ENCODE assay signal across 9 cellular contexts in the genomic region with DNA sequence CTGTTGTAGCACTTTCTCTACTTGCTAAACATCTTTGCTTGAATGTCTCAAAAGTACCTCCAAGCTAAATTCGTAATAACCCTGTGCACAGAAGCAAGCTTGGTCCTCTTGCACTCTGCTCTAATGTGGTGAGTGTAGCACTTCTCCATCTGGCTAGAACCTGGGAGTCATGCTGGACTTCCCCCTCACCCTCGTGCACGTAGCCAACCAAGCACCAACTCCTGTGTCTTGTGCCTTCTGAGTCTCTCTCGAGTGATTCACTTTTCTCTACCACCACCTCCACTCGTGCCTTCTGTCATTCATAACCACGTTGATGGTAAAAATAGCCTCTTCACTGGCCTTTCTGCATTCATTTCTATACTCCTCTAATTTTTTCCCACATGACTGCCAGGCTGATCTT.
DNase-seq lines count a peak whose midpoint lies in the region; ATAC-seq and TF ChIP-seq lines count a peak whose summit lies in the region.
"Had no signal": no experiment of that assay in that cellular context is flagged by ENCODE, and none has a peak within 500 bp of the region (broad histone marks: within the 10 kb centered on the region; RNA-seq: fewer than 3 reads in every experiment).

No MANE protein-coding gene starts in this region.

- no peaks in the 10 kb centered on the region for H3K36me3 Mint-ChIP-seq in osteocyte (ENCODE audit: unreplicated experiment)

- H3K9me2 ChIP-seq in PC-3 (replicated peaks; ENCODE audit: low read length) = no peaks in the 10 kb centered on the region

- BruUV-seq in PC-3 (replicated peaks; lab: Mats Ljungman, UMichigan) = no TSS peak

- H3K27me3 Mint-ChIP-seq in osteocyte (ENCODE audit: unreplicated experiment) = no peaks in the 10 kb centered on the region

- H3K27ac ChIP-seq in PC-3 (ENCODE audit: low read length) (no peak overlapping the region), suprapubic skin (no peak overlapping the region)

- H3K9me3 ChIP-seq in PC-3 (ENCODE audit: low read length) (no peaks in the 10 kb centered on the region), suprapubic skin (no peaks in the 10 kb centered on the region)

- CTCF ChIA-PET in PC-3 (lab: Charles Lee) = interaction anchor here (1.3 kb wide), 1 partner anchor 21 kb away, joined by 6 read pairs; no protein-coding TSS in a partner anchor

- DNase-seq in PC-3 (no peak), osteocyte (ENCODE audit: extremely low spot score, unreplicated experiment) (no peak), H4 (ENCODE audit: low spot score) (no peak), NCI-H187 (lab: John Stamatoyannopoulos, UW) (no peak), suprapubic skin (ENCODE audit: low spot score in 2 of 2) (no peak)
- DNase-seq: NCI-H526 treated with DMSO at 0.1 percent for 48 hours had no signal

- H3K4me3 ChIP-seq in PC-3 (ENCODE audit: low read length) (no peak overlapping the region), suprapubic skin (no peak overlapping the region)

- no peak overlapping the region for H3K9ac ChIP-seq in PC-3 (ENCODE audit: low read length)

- TF ChIP-seq CTCF in PC-3 (conservative IDR thresholded peaks at IDR 0.05; ENCODE audit: low read depth, low read length) (no peak), osteocyte (IDR thresholded peaks at IDR 0.05) (no peak), suprapubic skin (IDR thresholded peaks at IDR 0.05) (no peak)

- no peaks in the 10 kb centered on the region for H4K20me1 ChIP-seq in PC-3 (ENCODE audit: low read length)

- POLR2A ChIA-PET in PC-3 (lab: Charles Lee; ENCODE audit: unreplicated experiment) = no interaction called here

- intact Hi-C loops in PC-3 (cut with micrococcal nuclease) = no loop called here

- peaks cover 15% of the 10 kb centered on the region for H3K4me1 ChIP-seq in PC-3 (ENCODE audit: insufficient read depth, low read length)
- no peaks in the 10 kb centered on the region for H3K4me1 ChIP-seq in suprapubic skin

- no peaks in the 10 kb centered on the region for H3F3A ChIP-seq in PC-3 (ENCODE audit: low read length, unreplicated experiment)

- no peaks in the 10 kb centered on the region for H3K36me3 ChIP-seq in PC-3 (ENCODE audit: low read depth, low read length)
- H3K36me3 ChIP-seq in suprapubic skin = no peaks in the 10 kb centered on the region

- 0 out of 2 replicates have a peak overlapping the region, but pooled peaks have one; percentile 46 for H2AFZ ChIP-seq in PC-3 (ENCODE audit: low read length)

- H3K27me3 ChIP-seq in PC-3 (ENCODE audit: low read length) (no peaks in the 10 kb centered on the region), suprapubic skin (no peaks in the 10 kb centered on the region)

- H3K4me1 Mint-ChIP-seq in osteocyte (ENCODE audit: unreplicated experiment) = peaks cover 25% of the 10 kb centered on the region

- peak; percentile 89 for ATAC-seq in GM19025 (IDR thresholded peaks at IDR 0.05; ENCODE audit: low read depth, unreplicated experiment)
- peak; percentile 72 for ATAC-seq in HG02759 (IDR thresholded peaks at IDR 0.05; ENCODE audit: unreplicated experiment)
- ATAC-seq in PC-3 = no peak
- ATAC-seq in HG03521 (IDR thresholded peaks at IDR 0.05; ENCODE audit: unreplicated experiment) = no peak

- H3K4me2 ChIP-seq in PC-3 (ENCODE audit: low read length) = no peak overlapping the region

- no peaks in the 10 kb centered on the region for H3K79me2 ChIP-seq in PC-3 (ENCODE audit: low read length)

- H3K27ac Mint-ChIP-seq in osteocyte (ENCODE audit: unreplicated experiment) = peak overlapping the region; percentile 77

- peaks cover 6% of the 10 kb centered on the region for H3K9me3 Mint-ChIP-seq in osteocyte (ENCODE audit: unreplicated experiment)

- 68% methylated on average over 6 of the region's 6 CpGs for WGBS in suprapubic skin

- no peak overlapping the region for H3K4me3 Mint-ChIP-seq in osteocyte (ENCODE audit: unreplicated experiment)

- TF ChIP-seq POLR2A in suprapubic skin (IDR thresholded peaks at IDR 0.05) = no peak

- TF ChIP-seq EP300 in suprapubic skin (IDR thresholded peaks at IDR 0.05) = no peak

Comparison
In these comparisons a context has a peak if more than half of its experiments do, and no peak if none do; other contexts are left out.
1. ATAC-seq: peak in GM19025 (single experiment) and HG02759 (single experiment); none in PC-3 (single experiment) and HG03521 (single experiment).